Comparison of ENCODE assay signal across 8 cellular contexts in genomic region chr2:25878361-25879132, GRCh38. TPM values are rescaled to one million over a fixed set of nuclear protein-coding genes. Genes with fewer than 3 reads are reported as not detected.
A peak's percentile ranks its signal among the peaks of the same experiment; 100 is the strongest.
DNase-seq lines count a peak whose midpoint lies in the region; ATAC-seq, FAIRE-seq and TF ChIP-seq lines count a peak whose summit lies in the region.

Gene ASXL2 (minus strand): TSS chr2:25878487. CDS start chr2:25878222, 265 bp downstream.

- DNase-seq in GM12864 (ENCODE audit: low read depth) (peak; percentile 93), NCI-H1417 (lab: John Stamatoyannopoulos, UW) (peak; percentile 99), SW 1271 (lab: John Stamatoyannopoulos, UW) (peak; percentile 97 to 99), Right ventricle myocardium superior (peak; percentile 99), pancreas (peak; percentile 97 to 99 (median 98)), tibial artery (peak; percentile 96 to 97)
- DNase-seq in activated naive CD8-positive, alpha-beta T cell treated with anti-CD3 and anti-CD28 coated beads, Interleukin-2, amount 50 U/mL, for 16 hours (ENCODE audit: low read depth, low spot score), result peak; percentile 92

- H3K4me3 ChIP-seq in GM12864 (ENCODE audit: low read depth, low read length) (peak within 1 kb of the TSS; percentile 85), pancreas (peak within 1 kb of the TSS; percentile 80 to 95 (median 88)), tibial artery (peak within 1 kb of the TSS; percentile 80 to 89)

- no peak for TF ChIP-seq CTCF in GM12864 (IDR thresholded peaks at IDR 0.05; ENCODE audit: low read depth, low read length, missing control alignments)
- TF ChIP-seq CTCF in pancreas (IDR thresholded peaks at IDR 0.05), result no peak
- no peak for TF ChIP-seq CTCF in tibial artery (IDR thresholded peaks at IDR 0.05)

- WGBS in pancreas, 2 donors, result 1% methylated on average over 56 of the region's 56 CpGs

- H3K36me3 ChIP-seq in pancreas (no peaks in the 10 kb centered on the region), tibial artery (peaks cover 0 to 11% (median 0%) of the 10 kb centered on the region in 3 donors)

- ATAC-seq in HG02759 (IDR thresholded peaks at IDR 0.05; ENCODE audit: unreplicated experiment) (peak; percentile 97), Right ventricle myocardium superior (ENCODE audit: poor library complexity) (peak; percentile 99), pancreas (peak; percentile 92 to 99 (median 96))

- no peaks in the 10 kb centered on the region for H3K9me3 ChIP-seq in pancreas
- H3K9me3 ChIP-seq in tibial artery, result no peaks in the 10 kb centered on the region

- no peak for FAIRE-seq in pancreas (lab: Jason Lieb, UNC)

- H3K27me3 ChIP-seq in pancreas, result no peaks in the 10 kb centered on the region
- H3K27me3 ChIP-seq in tibial artery, result peaks cover 0 to 3% of the 10 kb centered on the region in 2 donors

- H3K27ac ChIP-seq in pancreas, result peak within 1 kb of the TSS; percentile 78 to 92 (median 82)
- peak within 1 kb of the TSS; percentile 88 to 94 for H3K27ac ChIP-seq in tibial artery

- H3K4me1 ChIP-seq in pancreas, result peaks cover 4 to 21% (median 13%) of the 10 kb centered on the region in 3 donors
- peaks cover 0 to 21% (median 7%) of the 10 kb centered on the region in 4 donors for H3K4me1 ChIP-seq in tibial artery

- intact Hi-C loops in Right ventricle myocardium superior (cut with DNase I) (no loop called here), pancreas (cut with DNase I) (no loop called here), tibial artery (cut with DNase I; ENCODE audit: low total_unique reads) (loop anchor here (5.0 kb wide), 1 partner anchor 154 kb away; the partner anchor contains the start of gene RAB10)

RNA-seq across cellular contexts. Expression of gene ASXL2, which starts in this region (rescaled TPM):
- total RNA-seq in Right ventricle myocardium superior, result 21.3 TPM
- total RNA-seq in pancreas, result 10 to 100 TPM in 3 of 6 donors, 1 to 10 TPM in 3; 8.9 to 21.7 (median 12.0) TPM
- polyA plus RNA-seq in pancreas, result 1 to 10 TPM; 1.6 to 1.7 TPM

Comparison
In these comparisons a context has a peak if more than half of its experiments do, and no peak if none do; other contexts are left out.
1. Peak in every context shown above with its lines: DNase-seq, ATAC-seq, H3K4me3 ChIP-seq and H3K27ac ChIP-seq.